ENCODE assay signal across 14 cellular contexts in the genomic region with DNA sequence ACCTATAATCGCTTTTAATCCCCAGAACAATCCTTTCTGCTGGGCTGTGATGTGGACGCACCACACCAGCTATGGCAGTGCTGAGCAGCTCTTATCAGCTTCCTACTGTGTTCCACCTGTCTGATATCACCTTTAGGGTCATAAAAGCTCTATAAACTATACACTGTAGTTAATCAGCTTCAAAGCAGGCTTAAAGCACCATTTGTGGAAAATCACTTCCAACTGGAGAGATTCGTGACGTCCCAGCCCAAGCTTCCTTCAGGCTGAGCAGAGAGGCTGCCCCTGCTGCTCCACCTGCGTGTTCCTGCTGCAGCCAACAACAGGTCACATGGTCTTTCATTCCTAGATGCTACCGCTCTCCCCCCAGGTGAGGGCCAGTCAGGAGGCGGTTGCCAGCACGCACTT.
A peak's percentile ranks its signal among the peaks of the same experiment; 100 is the strongest.
DNase-seq lines count a peak whose midpoint lies in the region; FAIRE-seq and TF ChIP-seq lines count a peak whose summit lies in the region.
"Had no signal": no experiment of that assay in that cellular context is flagged by ENCODE, and none has a peak within 500 bp of the region (broad histone marks: within the 10 kb centered on the region; RNA-seq: fewer than 3 reads in every experiment).

No MANE protein-coding gene starts in this region.

- H3K27ac Mint-ChIP-seq in progenitor cell of endocrine pancreas: no peak overlapping the region
- H3K27ac Mint-ChIP-seq: CD4-positive, alpha-beta memory T cell had no signal

- H3K36me3 ChIP-seq in hepatocyte (replicated peaks; ENCODE audit: insufficient read depth, low read depth) (no peaks in the 10 kb centered on the region), transverse colon (no peaks in the 10 kb centered on the region)

- H3K36me3 Mint-ChIP-seq in progenitor cell of endocrine pancreas (ENCODE audit: insufficient read depth): no peaks in the 10 kb centered on the region
- H3K36me3 Mint-ChIP-seq: CD4-positive, alpha-beta memory T cell had no signal

- H2AFZ ChIP-seq in hepatocyte: no peak overlapping the region
- H2AFZ ChIP-seq: PC-9 had no signal

- H3K9me3 ChIP-seq in hepatocyte (ENCODE audit: low read depth): no peaks in the 10 kb centered on the region
- H3K9me3 ChIP-seq in transverse colon: no peaks in the 10 kb centered on the region

- peaks cover 7% of the 10 kb centered on the region for H3K27me3 ChIP-seq in hepatocyte
- no peaks in the 10 kb centered on the region for H3K27me3 ChIP-seq in transverse colon

- H3K4me3 ChIP-seq in hepatocyte: no peak overlapping the region
- no peak overlapping the region for H3K4me3 ChIP-seq in transverse colon
- H3K4me3 ChIP-seq: PC-9 had no signal

- no peaks in the 10 kb centered on the region for H3K9me2 ChIP-seq in hepatocyte (replicated peaks; ENCODE audit: insufficient read depth)

- H3K9me3 Mint-ChIP-seq in progenitor cell of endocrine pancreas (ENCODE audit: low read depth): no peaks in the 10 kb centered on the region

- no peak overlapping the region for H3K4me3 Mint-ChIP-seq in progenitor cell of endocrine pancreas (ENCODE audit: low read depth)
- H3K4me3 Mint-ChIP-seq: CD4-positive, alpha-beta memory T cell had no signal

- no peak overlapping the region for H3K4me2 ChIP-seq in hepatocyte
- H3K4me2 ChIP-seq: PC-9 had no signal

- TF ChIP-seq EP300 in transverse colon (IDR thresholded peaks at IDR 0.05; ENCODE audit: low read depth): no peak

- intact Hi-C loops in transverse colon (cut with DNase I; ENCODE audit: low total_unique reads): no loop called here

- peaks cover 20% of the 10 kb centered on the region for H3K27me3 Mint-ChIP-seq in progenitor cell of endocrine pancreas

- H3K4me1 ChIP-seq in hepatocyte (ENCODE audit: insufficient read depth): no peaks in the 10 kb centered on the region
- peaks cover 0 to 3% (median 1%) of the 10 kb centered on the region in 4 donors for H3K4me1 ChIP-seq in transverse colon

- no peak for FAIRE-seq in RCC 7860 (lab: Jason Lieb, UNC)

- peaks cover 3% of the 10 kb centered on the region for H3K4me1 Mint-ChIP-seq in progenitor cell of endocrine pancreas (ENCODE audit: low read depth)
- H3K4me1 Mint-ChIP-seq: CD4-positive, alpha-beta memory T cell had no signal

- DNase-seq in NCI-H510A treated with DMSO at 0.1 percent for 48 hours (lab: John Stamatoyannopoulos, UW): peak; percentile 36
- no peak for DNase-seq in NCI-H510A (lab: John Stamatoyannopoulos, UW)
- peak; percentile 95 for DNase-seq in NCI-H748 (lab: John Stamatoyannopoulos, UW; ENCODE audit: unreplicated experiment)
- DNase-seq in hepatocyte (ENCODE audit: low spot score): peak; percentile 51
- peak; percentile 37 for DNase-seq in transverse colon
- DNase-seq in RCC 7860 (ENCODE audit: low spot score): no peak
- no peak for DNase-seq in activated T-cell treated with anti-CD3 and anti-CD28 coated beads, Interleukin-2, amount 50 U/mL, for 1 hour
- no peak for DNase-seq in progenitor cell of endocrine pancreas (ENCODE audit: low spot score, unreplicated experiment)
- DNase-seq: CD4-positive, alpha-beta memory T cell; DMS79 treated with DMSO at 0.1 percent for 48 hours; NCI-H1694; NCI-H2107; NCI-H446 treated with DMSO at 0.1 percent for 48 hours; PC-9 had no signal

- in situ Hi-C loops in transverse colon (cut with MboI; ENCODE audit: low pct_ligation_motif_present in 1 of 4, low pct_unique_long_range_greater_than_20kb in 1 of 4, low sequenced_read_pairs in 3 of 4): no loop called here

- H3K79me2 ChIP-seq in hepatocyte: no peaks in the 10 kb centered on the region

- TF ChIP-seq POLR2A in transverse colon (IDR thresholded peaks at IDR 0.05): no peak

- H3K27ac ChIP-seq in hepatocyte (no peak overlapping the region), transverse colon (peak overlapping the region in 1 of 4 donors; percentile 26)
- H3K27ac ChIP-seq: PC-9 had no signal

- H4K20me1 ChIP-seq in hepatocyte (ENCODE audit: insufficient read depth, poor library complexity, severe bottlenecking): no peaks in the 10 kb centered on the region

- 50% methylated on average over 8 of the region's 8 CpGs for WGBS in hepatocyte (ENCODE audit: low lambda C conversion rate, missing lambda C conversion rate)
- 45 to 46% methylated on average over 6 to 8 of the region's 8 CpGs for WGBS in transverse colon (ENCODE audit: low coverage in 1 of 2), 2 donors

- TF ChIP-seq CTCF in hepatocyte (IDR thresholded peaks at IDR 0.05; ENCODE audit: poor library complexity) (no peak), transverse colon (IDR thresholded peaks at IDR 0.05) (no peak), progenitor cell of endocrine pancreas (IDR thresholded peaks at IDR 0.05; ENCODE audit: unreplicated experiment) (no peak)

Comparison
In these comparisons a context has a peak if more than half of its experiments do, and no peak if none do; other contexts are left out.
1. DNase-seq: peak in NCI-H510A treated with DMSO at 0.1 percent for 48 hours (single experiment), NCI-H748 (single experiment), hepatocyte (single experiment) and transverse colon (single experiment); none in NCI-H510A (single experiment), RCC 7860 (single experiment), activated T-cell treated with anti-CD3 and anti-CD28 coated beads, Interleukin-2, amount 50 U/mL, for 1 hour (single experiment) and progenitor cell of endocrine pancreas (single experiment).